In the genomic region with DNA sequence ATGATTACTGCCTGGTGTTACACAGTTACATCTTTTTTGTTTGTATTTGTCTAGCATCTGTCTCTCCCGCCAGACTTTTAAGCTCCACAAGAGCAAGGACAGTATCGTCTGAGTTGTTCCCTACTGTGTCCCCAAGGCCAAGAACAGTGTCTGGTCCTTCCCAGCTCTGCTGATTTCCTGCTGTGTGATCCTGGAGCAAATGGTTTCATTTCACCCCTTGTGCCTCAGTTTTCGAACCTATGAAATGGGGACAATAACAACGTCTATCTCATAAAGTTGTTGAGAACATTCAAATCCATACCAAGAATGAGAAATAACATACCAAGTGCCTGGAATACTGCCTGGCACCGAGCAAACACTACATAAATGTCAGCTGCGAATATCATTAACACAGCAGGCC, we compare ENCODE assay signal across 1 cellular context.
TF ChIP-seq lines count a peak whose summit lies in the region.

No MANE protein-coding gene starts in this region.

TF ChIP-seq in WTC11, 78 proteins besides CTCF, POLR2A, EP300 and RAD21 (continued from another document):
- no peak for TF ChIP-seq TEAD1 (CRISPR knock-in tag; IDR thresholded peaks at IDR 0.05)
